ENCODE assay signal across 23 cellular contexts in the genomic region with DNA sequence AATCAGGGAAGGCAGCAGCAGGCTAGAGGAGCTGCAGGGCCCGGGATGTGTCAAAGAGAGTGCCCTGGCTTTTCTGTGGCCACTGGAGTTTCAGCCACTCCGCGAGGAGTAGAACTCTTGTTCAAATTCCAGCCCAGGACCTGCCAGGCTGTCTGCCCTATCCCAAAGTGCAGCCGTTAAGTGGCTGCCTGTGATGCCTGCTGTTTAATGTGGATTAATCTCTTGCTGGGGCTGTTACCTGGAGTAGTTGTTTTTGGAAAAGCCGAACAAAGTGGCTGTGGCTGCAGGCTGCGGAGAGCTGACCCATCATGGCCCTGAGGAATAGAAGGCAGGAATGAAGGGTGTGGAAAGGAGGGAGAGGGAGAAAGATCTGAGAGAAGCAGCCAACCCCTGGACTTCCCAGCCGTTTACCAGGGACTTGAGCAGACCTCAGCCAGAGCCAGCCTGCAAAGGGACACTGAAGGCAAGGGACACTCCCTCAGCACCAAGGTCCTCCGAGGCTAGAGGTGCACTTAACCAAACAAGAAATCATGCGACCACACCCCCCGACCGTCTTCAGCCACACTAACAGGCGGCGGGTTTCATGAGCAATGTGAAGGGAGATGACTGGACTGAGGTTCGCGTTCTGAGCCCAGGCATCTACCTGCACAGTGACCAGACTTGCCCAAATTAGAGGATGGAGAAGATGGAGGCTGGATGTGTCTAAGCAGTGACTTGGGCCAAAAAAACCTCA.
"Had no signal": no experiment of that assay in that cellular context is flagged by ENCODE, and none has a peak within 500 bp of the region (broad histone marks: within the 10 kb centered on the region; RNA-seq: fewer than 3 reads in every experiment).

No MANE protein-coding gene starts in this region.

- H3K9me3 ChIP-seq: suprapubic skin, transverse colon, vagina had no signal

- H3K4me2 ChIP-seq: smooth muscle cell had no signal

- H3K9ac ChIP-seq: parathyroid adenoma had no signal

- H3K27me3 Mint-ChIP-seq: activated CD8-positive, alpha-beta T cell treated with anti-CD3 and anti-CD28 coated beads for 36 hours; stimulated activated naive CD8-positive, alpha-beta T cell treated with anti-CD3 and anti-CD28 coated beads, Interleukin-15, amount 100 ng/mL, for 72 hours; T-cell had no signal

- H3K4me3 Mint-ChIP-seq: activated CD8-positive, alpha-beta T cell treated with anti-CD3 and anti-CD28 coated beads for 36 hours; activated T-cell treated with anti-CD3 and anti-CD28 coated beads, Interleukin-2, amount 50 U/mL, for 4 hours; stimulated activated naive CD8-positive, alpha-beta T cell treated with anti-CD3 and anti-CD28 coated beads, Interleukin-15, amount 100 ng/mL, for 72 hours; T-cell had no signal

- H3K27me3 ChIP-seq: brain microvascular endothelial cell, suprapubic skin, transverse colon, vagina had no signal

- H3K4me1 ChIP-seq: parathyroid adenoma had no signal

- H3K27ac ChIP-seq: brain microvascular endothelial cell, coronary artery, parathyroid adenoma, suprapubic skin, transverse colon, vagina had no signal

- H2AFZ ChIP-seq: parathyroid adenoma had no signal

- DNase-seq: activated CD4-positive, alpha-beta T cell treated with anti-CD3 and anti-CD28 coated beads for 48 hours; activated CD4-positive, CD25-positive, alpha-beta regulatory T cell; activated CD8-positive, alpha-beta T cell treated with anti-CD3 and anti-CD28 coated beads for 36 hours; activated T-cell treated with anti-CD3 and anti-CD28 coated beads, Interleukin-2, amount 50 U/mL, for 4 hours; brain microvascular endothelial cell; erythroblast; foreskin melanocyte; glutamatergic neuron; hypothalamus; kidney; stimulated activated CD4-positive, alpha-beta T cell treated with anti-CD3 and anti-CD28 coated beads, Interleukin-4, amount 100 ng/mL, for 1 hour; stimulated activated naive CD8-positive, alpha-beta T cell treated with anti-CD3 and anti-CD28 coated beads, Interleukin-15, amount 100 ng/mL, for 72 hours; T-cell; T1000; transverse colon had no signal

- H3K4me3 ChIP-seq: coronary artery, smooth muscle cell, suprapubic skin, transverse colon, vagina had no signal

- H3K9me3 Mint-ChIP-seq: activated CD8-positive, alpha-beta T cell treated with anti-CD3 and anti-CD28 coated beads for 36 hours; activated naive CD4-positive, alpha-beta T cell treated with anti-CD3 and anti-CD28 coated beads, Interleukin-2, amount 50 U/mL, for 72 hours; activated T-cell treated with anti-CD3 and anti-CD28 coated beads, Interleukin-2, amount 50 U/mL, for 4 hours; stimulated activated naive CD8-positive, alpha-beta T cell treated with anti-CD3 and anti-CD28 coated beads, Interleukin-15, amount 100 ng/mL, for 72 hours; T-cell had no signal

- H3K27ac Mint-ChIP-seq: activated CD8-positive, alpha-beta T cell treated with anti-CD3 and anti-CD28 coated beads for 36 hours had no signal

- ATAC-seq: activated CD8-positive, alpha-beta T cell treated with anti-CD3 and anti-CD28 coated beads for 36 hours; activated naive CD4-positive, alpha-beta T cell treated with anti-CD3 and anti-CD28 coated beads, Interleukin-2, amount 50 U/mL, for 72 hours; activated T-cell treated with anti-CD3 and anti-CD28 coated beads, Interleukin-2, amount 50 U/mL, for 4 hours; left lobe of liver; sciatic nerve; stimulated activated naive CD8-positive, alpha-beta T cell treated with anti-CD3 and anti-CD28 coated beads, Interleukin-15, amount 100 ng/mL, for 72 hours; T-cell had no signal
